ENCODE assay signal across 10 cellular contexts in genomic region chr20:62363920-62364851, GRCh38. TPM values are rescaled to one million over a fixed set of nuclear protein-coding genes. Genes with fewer than 3 reads are reported as not detected.
A peak's percentile ranks its signal among the peaks of the same experiment; 100 is the strongest.
DNase-seq lines count a peak whose midpoint lies in the region; ATAC-seq and TF ChIP-seq lines count a peak whose summit lies in the region.
"Had no signal": no experiment of that assay in that cellular context is flagged by ENCODE, and none has a peak within 500 bp of the region (broad histone marks: within the 10 kb centered on the region; RNA-seq: fewer than 3 reads in every experiment).

No MANE protein-coding gene starts in this region.

- peak overlapping the region; percentile 89 for H3K4me2 ChIP-seq in PC-3 (ENCODE audit: low read length)

- H3K9me3 ChIP-seq in PC-3 (ENCODE audit: low read length) = no peaks in the 10 kb centered on the region
- no peaks in the 10 kb centered on the region for H3K9me3 ChIP-seq in duodenal mucosa (ENCODE audit: control insufficient read depth in 1 of 2, low read length in 2 of 2)
- no peaks in the 10 kb centered on the region for H3K9me3 ChIP-seq in lung (ENCODE audit: control insufficient read depth in 2 of 2, insufficient read depth in 1 of 2, low read length in 1 of 2)
- H3K9me3 ChIP-seq in tibial artery = no peaks in the 10 kb centered on the region

- POLR2A ChIA-PET in PC-3 (lab: Charles Lee; ENCODE audit: unreplicated experiment) = no interaction called here

- peaks cover 5 to 8% of the 10 kb centered on the region in 2 donors for H3K4me1 Mint-ChIP-seq in effector memory CD8-positive, alpha-beta T cell (ENCODE audit: low read depth in 2 of 2)

- no peak overlapping the region for H2AFZ ChIP-seq in PC-3 (ENCODE audit: low read length)

- DNase-seq in PC-3 = no peak
- no peak for DNase-seq in lung (ENCODE audit: low spot score)
- DNase-seq in tibial artery = peak in 1 of 2 donors; percentile 81
- no peak for DNase-seq in effector memory CD8-positive, alpha-beta T cell
- DNase-seq in NCI-H446 treated with DMSO at 0.1 percent for 48 hours (lab: John Stamatoyannopoulos, UW) = no peak
- DNase-seq in T1000 (lab: John Stamatoyannopoulos, UW) = no peak
- DNase-seq: foreskin melanocyte, NCI-H1436 treated with DMSO at 0.1 percent for 48 hours had no signal

- no peaks in the 10 kb centered on the region for H3K36me3 Mint-ChIP-seq in effector memory CD8-positive, alpha-beta T cell (ENCODE audit: insufficient read depth)

- TF ChIP-seq CTCF in PC-3 (conservative IDR thresholded peaks at IDR 0.05; ENCODE audit: low read depth, low read length) = no peak
- no peak for TF ChIP-seq CTCF in lung (IDR thresholded peaks at IDR 0.05; ENCODE audit: control extremely low read depth, extremely low read depth)
- TF ChIP-seq CTCF in tibial artery (IDR thresholded peaks at IDR 0.05) = no peak

- no peak overlapping the region for H3K27ac Mint-ChIP-seq in effector memory CD8-positive, alpha-beta T cell

- H3K9me2 ChIP-seq in PC-3 (replicated peaks; ENCODE audit: low read length) = no peaks in the 10 kb centered on the region

- H3K27me3 Mint-ChIP-seq in effector memory CD8-positive, alpha-beta T cell = peaks cover 31 to 48% of the 10 kb centered on the region in 2 donors

- H3K4me3 ChIP-seq in PC-3 (ENCODE audit: low read length) (peak overlapping the region; percentile 80), duodenal mucosa (ENCODE audit: low read depth in 1 of 2, low read length in 2 of 2) (no peak overlapping the region), lung (peak overlapping the region; percentile 9), tibial artery (peak overlapping the region; percentile 77 to 93)

- H4K20me1 ChIP-seq in PC-3 (ENCODE audit: low read length) = peaks cover 36% of the 10 kb centered on the region

- no peaks in the 10 kb centered on the region for H3K9me3 Mint-ChIP-seq in effector memory CD8-positive, alpha-beta T cell

- WGBS in lung, 2 donors = 66 to 75% methylated on average over 19 to 22 of the region's 22 CpGs

- peaks cover 67% of the 10 kb centered on the region for H3K79me2 ChIP-seq in PC-3 (ENCODE audit: low read length)

- intact Hi-C loops in PC-3 (cut with micrococcal nuclease) = no loop called here
- intact Hi-C loops in tibial artery (cut with DNase I; ENCODE audit: low total_unique reads) = no loop called here

- no peak overlapping the region for H3K4me3 Mint-ChIP-seq in effector memory CD8-positive, alpha-beta T cell

- H3K4me1 ChIP-seq in PC-3 (ENCODE audit: insufficient read depth, low read length) (peaks cover 79% of the 10 kb centered on the region), duodenal mucosa (ENCODE audit: control insufficient read depth in 1 of 2, insufficient read depth in 2 of 2, low read length in 2 of 2) (peaks cover 22 to 27% of the 10 kb centered on the region in 2 donors), lung (ENCODE audit: control insufficient read depth in 2 of 2, insufficient read depth in 2 of 2, low read length in 2 of 2) (peaks cover 8 to 46% of the 10 kb centered on the region in 2 donors), tibial artery (peaks cover 14 to 92% (median 82%) of the 10 kb centered on the region in 4 donors)

- no peaks in the 10 kb centered on the region for H3F3A ChIP-seq in PC-3 (ENCODE audit: low read length, unreplicated experiment)

- peaks cover 16% of the 10 kb centered on the region; the same call in 1 of the 2 replicates for H3K36me3 ChIP-seq in PC-3 (ENCODE audit: low read depth, low read length)
- H3K36me3 ChIP-seq in duodenal mucosa (ENCODE audit: control insufficient read depth in 1 of 2, insufficient read depth in 2 of 2, low read length in 2 of 2) = no peaks in the 10 kb centered on the region
- H3K36me3 ChIP-seq in lung (ENCODE audit: control insufficient read depth in 2 of 2, insufficient read depth in 2 of 2, low read length in 2 of 2) = peaks cover 0 to 4% of the 10 kb centered on the region in 2 donors
- H3K36me3 ChIP-seq in tibial artery = peaks cover 0 to 14% (median 0%) of the 10 kb centered on the region in 3 donors

- no peaks in the 10 kb centered on the region for H3K27me3 ChIP-seq in PC-3 (ENCODE audit: low read length)
- peaks cover 7 to 19% of the 10 kb centered on the region in 2 donors for H3K27me3 ChIP-seq in duodenal mucosa (ENCODE audit: control insufficient read depth in 1 of 2, insufficient read depth in 2 of 2, low read length in 2 of 2)
- H3K27me3 ChIP-seq in lung (ENCODE audit: control insufficient read depth, insufficient read depth) = no peaks in the 10 kb centered on the region
- no peaks in the 10 kb centered on the region for H3K27me3 ChIP-seq in tibial artery

- CTCF ChIA-PET in PC-3 (lab: Charles Lee) = interaction anchor here (1.4 to 2.3 kb wide), 2 partner anchors 14 to 18 kb away, joined by 5 to 9 read pairs; no protein-coding TSS in a partner anchor

- H3K9ac ChIP-seq in PC-3 (ENCODE audit: low read length) (peak overlapping the region; percentile 85), duodenal mucosa (ENCODE audit: low read depth in 1 of 2, low read length in 2 of 2) (no peak overlapping the region)

- BruUV-seq in PC-3 (replicated peaks; lab: Mats Ljungman, UMichigan) = no TSS peak

- ATAC-seq in PC-3 (no peak), lung (ENCODE audit: insufficient read depth, low FRiP score) (no peak), HG02678 (IDR thresholded peaks at IDR 0.05; ENCODE audit: unreplicated experiment) (no peak)
- no peak for ATAC-seq in effector memory CD8-positive, alpha-beta T cell (replicated peaks)

- peak overlapping the region; percentile 81 for H3K27ac ChIP-seq in PC-3 (ENCODE audit: low read length)
- H3K27ac ChIP-seq in duodenal mucosa (ENCODE audit: low read depth, low read length) = peak overlapping the region; percentile 32
- H3K27ac ChIP-seq in lung (ENCODE audit: low read depth in 1 of 2, low read length in 1 of 2) = peak overlapping the region; percentile 91 to 96
- peak overlapping the region; percentile 96 to 98 for H3K27ac ChIP-seq in tibial artery

RNA-seq across cellular contexts. Expression of gene LAMA5, which starts 2.9 kb away (rescaled TPM):
- total RNA-seq in PC-3 (2014; rRNA removed) = 196 and 308 TPM in 2 replicates
- total RNA-seq in lung = 100 to 1,000 TPM; 209 to 315 TPM
- polyA plus RNA-seq in lung = 100 to 1,000 TPM; 116 to 279 TPM

RNA-seq across cellular contexts. Expression of gene RPS21, which starts 22.7 kb away (rescaled TPM):
- total RNA-seq in PC-3 (2014; rRNA removed) (1,250 and 1,945 TPM in 2 replicates), lung (1,000 to 10,000 TPM in 1 of 2 donors, 100 to 1,000 TPM in 1; 222 to 1,251 TPM)
- polyA plus RNA-seq in lung = 1,000 to 10,000 TPM; 4,051 to 4,827 TPM

RNA-seq across cellular contexts. Expression of gene CABLES2, which starts 42.9 kb away (rescaled TPM):
- total RNA-seq in PC-3 (2014; rRNA removed) (12.4 and 13.5 TPM in 2 replicates), lung (1 to 10 TPM; 3.5 to 4.4 TPM)
- 1 to 10 TPM; 1.9 to 3.7 TPM for polyA plus RNA-seq in lung

Comparison
In these comparisons a context has a peak if more than half of its experiments do, and no peak if none do; other contexts are left out.
1. H3K27ac ChIP-seq: peak in every context shown above with its lines; median percentile 97 in tibial artery; 94 in lung; 81 in PC-3; 32 in duodenal mucosa.
2. H3K4me3 ChIP-seq: peak in PC-3 (single experiment), lung (single experiment) and tibial artery (2 of 2); none in duodenal mucosa (0 of 2).